In genomic region chr19:8126008-8126407, GRCh38 we compare ENCODE assay signal across 21 cellular contexts. TPM values are rescaled to one million over a fixed set of nuclear protein-coding genes. Genes with fewer than 3 reads are reported as not detected.
A peak's percentile ranks its signal among the peaks of the same experiment; 100 is the strongest.
DNase-seq lines count a peak whose midpoint lies in the region; ATAC-seq and TF ChIP-seq lines count a peak whose summit lies in the region.
"Had no signal": no experiment of that assay in that cellular context is flagged by ENCODE, and none has a peak within 500 bp of the region (broad histone marks: within the 10 kb centered on the region; RNA-seq: fewer than 3 reads in every experiment).

No MANE protein-coding gene starts in this region.

- no peak overlapping the region for H2BK120ac ChIP-seq in H9 (ENCODE audit: low read depth, low read length, poor library complexity, severe bottlenecking)

- no peaks in the 10 kb centered on the region; the same call in 1 of the 2 replicates for H3K4me1 ChIP-seq in H9 (ENCODE audit: insufficient read depth, low read length)
- no peaks in the 10 kb centered on the region for H3K4me1 ChIP-seq in upper lobe of right lung
- H3K4me1 ChIP-seq: HAP-1 had no signal

- WGBS in H9 (ENCODE audit: extremely low coverage, insufficient read length, low lambda C conversion rate): no CpG with 5 or more reads among the region's 15 CpGs

- peak; percentile 23 for ATAC-seq in upper lobe of right lung
- ATAC-seq: CD8-positive, alpha-beta T cell; K562 had no signal

- DNase-seq in H9 (no peak), glutamatergic neuron (no peak), neural crest cell (ENCODE audit: low read depth, low spot score) (no peak), upper lobe of right lung (no peak), DMS153 treated with DMSO at 0.1 percent for 48 hours (lab: John Stamatoyannopoulos, UW; ENCODE audit: unreplicated experiment) (no peak), HuH-7 (ENCODE audit: low spot score) (no peak), NCI-H2029 treated with DMSO at 0.1 percent for 48 hours (lab: John Stamatoyannopoulos, UW) (no peak)
- DNase-seq: Calu3; CD8-positive, alpha-beta T cell; DMS79; GDM1; GOT3; IMR-90 had no signal

- H3K27ac ChIP-seq in H9 (ENCODE audit: insufficient read length, low read depth, low read length) (no peak overlapping the region), upper lobe of right lung (no peak overlapping the region)
- H3K27ac ChIP-seq: BLaER1 treated with 17β-estradiol and CSF1 and Interleukin-3, amounts not matched to agents 10 nM and 100 nM; HL-60 had no signal

- H3K9me3 ChIP-seq in H9 (ENCODE audit: control insufficient read depth, low read depth, low read length) (no peaks in the 10 kb centered on the region), upper lobe of right lung (no peaks in the 10 kb centered on the region)
- H3K9me3 ChIP-seq: BLaER1 treated with 17β-estradiol and CSF1 and Interleukin-3, amounts not matched to agents 10 nM and 100 nM; HAP-1 had no signal

- H3T11ph ChIP-seq in H9 (ENCODE audit: low read length): no peak overlapping the region

- H3K9me3 Mint-ChIP-seq in H9 (no peaks in the 10 kb centered on the region; a peak in 1 of 5 replicates), glutamatergic neuron (ENCODE audit: unreplicated experiment) (peaks cover 5% of the 10 kb centered on the region), neural crest cell (no peaks in the 10 kb centered on the region)
- H3K9me3 Mint-ChIP-seq: CD8-positive, alpha-beta T cell had no signal

- H2AFZ ChIP-seq in H9 (ENCODE audit: low read length): no peak overlapping the region

- no peak overlapping the region for H3K4me3 ChIP-seq in upper lobe of right lung
- H3K4me3 ChIP-seq: BLaER1 treated with 17β-estradiol and CSF1 and Interleukin-3, amounts not matched to agents 10 nM and 100 nM; HAP-1; K562 had no signal

- H3K4me1 Mint-ChIP-seq in H9 (peaks cover 5% of the 10 kb centered on the region in 2 experiments), glutamatergic neuron (ENCODE audit: low read depth, unreplicated experiment) (no peaks in the 10 kb centered on the region), neural crest cell (no peaks in the 10 kb centered on the region)
- H3K4me1 Mint-ChIP-seq: B cell had no signal

- no peak overlapping the region for H3K4ac ChIP-seq in H9 (ENCODE audit: low read depth, low read length)

- no peaks in the 10 kb centered on the region for H3K27me3 Mint-ChIP-seq in H9 (ENCODE audit: low read depth)
- H3K27me3 Mint-ChIP-seq in glutamatergic neuron (ENCODE audit: unreplicated experiment): no peaks in the 10 kb centered on the region
- no peaks in the 10 kb centered on the region for H3K27me3 Mint-ChIP-seq in neural crest cell (ENCODE audit: low read depth)

- no peaks in the 10 kb centered on the region for H3K23me2 ChIP-seq in H9 (ENCODE audit: insufficient read length, low read depth, low read length, poor library complexity, severe bottlenecking)

- no peaks in the 10 kb centered on the region for H3K27me3 ChIP-seq in H9 (ENCODE audit: insufficient read depth, low read length)
- no peaks in the 10 kb centered on the region for H3K27me3 ChIP-seq in upper lobe of right lung
- H3K27me3 ChIP-seq: BLaER1 treated with 17β-estradiol and CSF1 and Interleukin-3, amounts not matched to agents 10 nM and 100 nM had no signal

- H2BK12ac ChIP-seq in H9 (ENCODE audit: insufficient read length, low read depth, low read length): no peak overlapping the region

- no peak overlapping the region for H2BK15ac ChIP-seq in H9 (ENCODE audit: low read depth, low read length)

- H3K79me2 ChIP-seq in H9 (ENCODE audit: insufficient read depth, low read length): no peaks in the 10 kb centered on the region

- TF ChIP-seq CTCF in H9 (conservative IDR thresholded peaks at IDR 0.05) (no peak), glutamatergic neuron (IDR thresholded peaks at IDR 0.05; ENCODE audit: partially characterized antibody, unreplicated experiment) (no peak), neural crest cell (conservative IDR thresholded peaks at IDR 0.05) (no peak), upper lobe of right lung (IDR thresholded peaks at IDR 0.05) (no peak)

- H2BK20ac ChIP-seq in H9 (ENCODE audit: low read depth, low read length, poor library complexity, severe bottlenecking): no peak overlapping the region

- no peaks in the 10 kb centered on the region for H4K20me1 ChIP-seq in H9 (ENCODE audit: control insufficient read depth, insufficient read depth, insufficient read length)
- H4K20me1 ChIP-seq: BLaER1 treated with 17β-estradiol and CSF1 and Interleukin-3, amounts not matched to agents 10 nM and 100 nM had no signal

- H3K14ac ChIP-seq in H9 (ENCODE audit: insufficient read depth, low read length): no peak overlapping the region

- no peak overlapping the region for H4K91ac ChIP-seq in H9 (ENCODE audit: insufficient read length, low read depth, low read length)

- intact Hi-C loops in upper lobe of right lung (cut with DNase I): no loop called here

- no peak overlapping the region for H3K23ac ChIP-seq in H9 (ENCODE audit: insufficient read length, low read depth, low read length)

- H2AK5ac ChIP-seq in H9 (ENCODE audit: insufficient read length, low read length): no peak overlapping the region

- no peak overlapping the region for H4K5ac ChIP-seq in H9 (ENCODE audit: insufficient read length, low read depth, low read length)

- H3K4me3 Mint-ChIP-seq in H9: no peak overlapping the region
- no peak overlapping the region for H3K4me3 Mint-ChIP-seq in glutamatergic neuron (ENCODE audit: unreplicated experiment)
- no peak overlapping the region for H3K4me3 Mint-ChIP-seq in neural crest cell
- H3K4me3 Mint-ChIP-seq: B cell; CD8-positive, alpha-beta T cell had no signal

- H3K27ac Mint-ChIP-seq in H9 (peak overlapping the region; percentile 33 to 82 (median 68); a peak in 3 of 7 replicates), glutamatergic neuron (ENCODE audit: unreplicated experiment) (peak overlapping the region; percentile 38), neural crest cell (ENCODE audit: unreplicated experiment) (peak overlapping the region; percentile 96)
- H3K27ac Mint-ChIP-seq: B cell; CD8-positive, alpha-beta T cell had no signal

- H2BK5ac ChIP-seq in H9 (ENCODE audit: insufficient read length, low read length): no peak overlapping the region

- H4K8ac ChIP-seq in H9 (replicated peaks; ENCODE audit: insufficient read length, low read depth, low read length): no peak overlapping the region

- H3K56ac ChIP-seq in H9 (ENCODE audit: insufficient read length, low read depth, low read length): no peak overlapping the region

- no peak overlapping the region for H3K4me2 ChIP-seq in H9 (ENCODE audit: insufficient read depth, insufficient read length, low read length)

- no peak overlapping the region for H3K18ac ChIP-seq in H9 (ENCODE audit: insufficient read length, low read depth, low read length)

- H3K9ac ChIP-seq in H9 (ENCODE audit: extremely low read depth, insufficient read length, low read length): no peak overlapping the region
- H3K9ac ChIP-seq: BLaER1 treated with 17β-estradiol and CSF1 and Interleukin-3, amounts not matched to agents 10 nM and 100 nM had no signal

- H3K36me3 ChIP-seq in upper lobe of right lung: no peaks in the 10 kb centered on the region
- H3K36me3 ChIP-seq: BLaER1 treated with 17β-estradiol and CSF1 and Interleukin-3, amounts not matched to agents 10 nM and 100 nM; HAP-1 had no signal

- no peaks in the 10 kb centered on the region for H3K79me1 ChIP-seq in H9 (ENCODE audit: insufficient read depth, low read depth, low read length, poor library complexity, severe bottlenecking)

- H3K36me3 Mint-ChIP-seq in H9 (ENCODE audit: insufficient read depth in 1 of 3, low read depth in 3 of 3) (peaks cover 23 to 54% (median 46%) of the 10 kb centered on the region in 3 experiments), glutamatergic neuron (ENCODE audit: unreplicated experiment) (no peaks in the 10 kb centered on the region), neural crest cell (ENCODE audit: low read depth) (no peaks in the 10 kb centered on the region)
- H3K36me3 Mint-ChIP-seq: CD8-positive, alpha-beta T cell had no signal

RNA-seq across cellular contexts. Expression of gene FBN3, which starts 23.4 kb away (rescaled TPM):
- 24.9 and 31.0 TPM in 2 replicates for total RNA-seq in H9 (2021)
- 18.3 TPM for total RNA-seq in glutamatergic neuron (ENCODE audit: unreplicated experiment)
- total RNA-seq in neural crest cell: 12.8 and 13.9 TPM in 2 replicates
- 8.5 TPM for total RNA-seq in upper lobe of right lung
- total RNA-seq: A172, B cell, Calu3, Daoy, HT1080, IMR-90 had no signal

Comparison
In these comparisons a context has a peak if more than half of its experiments do, and no peak if none do; other contexts are left out.
1. H3K27ac Mint-ChIP-seq: peak in every context shown above with its lines; median percentile 96 in neural crest cell; 68 in H9; 38 in glutamatergic neuron.